1 cellular context compared by ENCODE assay signal in genomic region chr15:62561572-62561970, GRCh38.
TF ChIP-seq lines count a peak whose summit lies in the region.

No MANE protein-coding gene starts in this region.

TF ChIP-seq in GM23338, 12 proteins besides CTCF, POLR2A, EP300 and RAD21 (continued from another document):
- TF ChIP-seq REST (IDR thresholded peaks at IDR 0.05; ENCODE audit: unreplicated experiment): no peak
- TF ChIP-seq NANOG (IDR thresholded peaks at IDR 0.05; ENCODE audit: borderline replicate concordance): no peak
- TF ChIP-seq ZNF331 (CRISPR knock-in tag; IDR thresholded peaks at IDR 0.05; ENCODE audit: low read depth): no peak
- no peak for TF ChIP-seq JUNB (IDR thresholded peaks at IDR 0.05; ENCODE audit: unreplicated experiment)
- TF ChIP-seq STAT1 (IDR thresholded peaks at IDR 0.05; ENCODE audit: unreplicated experiment): no peak
